ENCODE assay signal across 1 cellular context in genomic region chr1:36150296-36151132, GRCh38.
TF ChIP-seq lines count a peak whose summit lies in the region.

No MANE protein-coding gene starts in this region.

TF ChIP-seq in K562, 482 proteins besides CTCF, POLR2A, EP300 and RAD21 (continued from another document and continues in another):
- TF ChIP-seq, protein P1, sequence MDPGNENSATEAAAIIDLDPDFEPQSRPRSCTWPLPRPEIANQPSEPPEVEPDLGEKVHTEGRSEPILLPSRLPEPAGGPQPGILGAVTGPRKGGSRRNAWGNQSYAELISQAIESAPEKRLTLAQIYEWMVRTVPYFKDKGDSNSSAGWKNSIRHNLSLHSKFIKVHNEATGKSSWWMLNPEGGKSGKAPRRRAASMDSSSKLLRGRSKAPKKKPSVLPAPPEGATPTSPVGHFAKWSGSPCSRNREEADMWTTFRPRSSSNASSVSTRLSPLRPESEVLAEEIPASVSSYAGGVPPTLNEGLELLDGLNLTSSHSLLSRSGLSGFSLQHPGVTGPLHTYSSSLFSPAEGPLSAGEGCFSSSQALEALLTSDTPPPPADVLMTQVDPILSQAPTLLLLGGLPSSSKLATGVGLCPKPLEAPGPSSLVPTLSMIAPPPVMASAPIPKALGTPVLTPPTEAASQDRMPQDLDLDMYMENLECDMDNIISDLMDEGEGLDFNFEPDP (CRISPR knock-in tag; IDR thresholded peaks at IDR 0.05): no peak
- TF ChIP-seq RBM39 (optimal IDR thresholded peaks at IDR 0.05; ENCODE audit: low read depth, low read length) (no peak), GTF2B (IDR thresholded peaks at IDR 0.05; ENCODE audit: extremely low read depth, insufficient read length) (peak; percentile 58), ZNF583 (CRISPR knock-in tag; IDR thresholded peaks at IDR 0.05) (no peak), GABPB1 (CRISPR knock-in tag; IDR thresholded peaks at IDR 0.05) (peak; percentile 44; the same call in 1 of the 2 replicates), NR2C1 (IDR thresholded peaks at IDR 0.05) (no peak), NR2C1 (tag; IDR thresholded peaks at IDR 0.05) (no peak), FOXA3 (CRISPR knock-in tag; conservative IDR thresholded peaks at IDR 0.05 in 1 of 2, IDR thresholded peaks at IDR 0.05 in 1 of 2) (no peak), HDAC1 (IDR thresholded peaks at IDR 0.05) (peak in 1 of 2 experiments; percentile 70; a peak in 2 of 4 replicates), MAZ (CRISPR knock-in tag; conservative IDR thresholded peaks at IDR 0.05 in 1 of 2, IDR thresholded peaks at IDR 0.05 in 1 of 2) (peak in 1 of 2 experiments; percentile 81; a peak in 3 of 4 replicates), SLC30A9 (CRISPR knock-in tag; IDR thresholded peaks at IDR 0.05) (no peak), HDGF (IDR thresholded peaks at IDR 0.05) (peak; percentile 80; the same call in 1 of the 2 replicates), BCOR (IDR thresholded peaks at IDR 0.05) (no peak), ZNF77 (CRISPR knock-in tag; IDR thresholded peaks at IDR 0.05) (no peak), TCF7L2 (IDR thresholded peaks at IDR 0.05; ENCODE audit: low read depth, low read length) (no peak), LEF1 (IDR thresholded peaks at IDR 0.05) (0 out of 2 replicates have a peak, but pooled peaks have one; percentile 18), DMBX1 (CRISPR knock-in tag; IDR thresholded peaks at IDR 0.05; ENCODE audit: borderline replicate concordance) (no peak), PATZ1 (CRISPR knock-in tag; IDR thresholded peaks at IDR 0.05; ENCODE audit: borderline replicate concordance) (no peak), SAFB2 (IDR thresholded peaks at IDR 0.05; ENCODE audit: borderline replicate concordance, low read depth, low read length, severe bottlenecking) (no peak), PTTG1 (tag; IDR thresholded peaks at IDR 0.05; ENCODE audit: low read depth) (no peak), NR2C2 (CRISPR knock-in tag; IDR thresholded peaks at IDR 0.05) (no peak), NR2C2 (tag; IDR thresholded peaks at IDR 0.05) (0 out of 2 replicates have a peak, but pooled peaks have one; percentile 35), ZNF76 (CRISPR knock-in tag; IDR thresholded peaks at IDR 0.05; ENCODE audit: borderline replicate concordance) (no peak), NFE2 (IDR thresholded peaks at IDR 0.05; ENCODE audit: low read depth) (peak; percentile 89), MBD2 (IDR thresholded peaks at IDR 0.05; ENCODE audit: borderline replicate concordance, low read depth) (no peak), NELFE (IDR thresholded peaks at IDR 0.05; ENCODE audit: insufficient read depth, insufficient read length) (no peak), KDM4B (IDR thresholded peaks at IDR 0.05; ENCODE audit: borderline replicate concordance in 2 of 2, low read depth in 1 of 2) (no peak), DACH1 (IDR thresholded peaks at IDR 0.05; ENCODE audit: partially characterized antibody) (no peak), ZNF699 (CRISPR knock-in tag; IDR thresholded peaks at IDR 0.05; ENCODE audit: insufficient replicate concordance) (no peak), SRSF7 (optimal IDR thresholded peaks at IDR 0.05; ENCODE audit: low read depth, low read length) (no peak), HEY1 (CRISPR knock-in tag; IDR thresholded peaks at IDR 0.05; ENCODE audit: borderline replicate concordance) (no peak), MAX (CRISPR knock-in tag; IDR thresholded peaks at IDR 0.05) (peak; percentile 36; the same call in 1 of the 2 replicates), IRF2 (CRISPR knock-in tag; IDR thresholded peaks at IDR 0.05) (no peak), ZZZ3 (IDR thresholded peaks at IDR 0.05) (no peak), THAP7 (CRISPR knock-in tag; IDR thresholded peaks at IDR 0.05) (no peak), MAFF (IDR thresholded peaks at IDR 0.05; ENCODE audit: low read length) (peak; percentile 37; the same call in 1 of the 2 replicates), MLLT1 (IDR thresholded peaks at IDR 0.05) (0 out of 4 replicates have a peak, but pooled peaks of 1 of the 2 experiments have one; percentile 42), L3MBTL2 (IDR thresholded peaks at IDR 0.05) (no peak), WHSC1 (IDR thresholded peaks at IDR 0.05; ENCODE audit: low read length) (no peak), ETS1 (conservative IDR thresholded peaks at IDR 0.05; ENCODE audit: control insufficient read depth, low read depth, low read length) (peak; percentile 59), TBP (optimal IDR thresholded peaks at IDR 0.05; ENCODE audit: low read depth, low read length) (peak; percentile 77), ESRRA (IDR thresholded peaks at IDR 0.05; ENCODE audit: borderline replicate concordance, low read depth) (peak; percentile 78), BRCA1 (IDR thresholded peaks at IDR 0.05) (no peak), BRCA1 (CRISPR knock-in tag; IDR thresholded peaks at IDR 0.05) (no peak), GATAD2A (IDR thresholded peaks at IDR 0.05) (0 out of 2 replicates have a peak, but pooled peaks have one; percentile 9), ILF3 (IDR thresholded peaks at IDR 0.05; ENCODE audit: borderline replicate concordance) (no peak), ZNF143 (CRISPR knock-in tag; IDR thresholded peaks at IDR 0.05) (no peak), FOS (IDR thresholded peaks at IDR 0.05; ENCODE audit: extremely low read depth, insufficient read length) (no peak), EP400 (IDR thresholded peaks at IDR 0.05) (no peak; the same call in 1 of the 2 replicates), ARHGAP35 (IDR thresholded peaks at IDR 0.05; ENCODE audit: partially characterized antibody) (no peak), TAL1 (IDR thresholded peaks at IDR 0.05) (no peak), ATF6 (CRISPR knock-in tag; IDR thresholded peaks at IDR 0.05) (no peak)
- TF ChIP-seq, protein P2, sequence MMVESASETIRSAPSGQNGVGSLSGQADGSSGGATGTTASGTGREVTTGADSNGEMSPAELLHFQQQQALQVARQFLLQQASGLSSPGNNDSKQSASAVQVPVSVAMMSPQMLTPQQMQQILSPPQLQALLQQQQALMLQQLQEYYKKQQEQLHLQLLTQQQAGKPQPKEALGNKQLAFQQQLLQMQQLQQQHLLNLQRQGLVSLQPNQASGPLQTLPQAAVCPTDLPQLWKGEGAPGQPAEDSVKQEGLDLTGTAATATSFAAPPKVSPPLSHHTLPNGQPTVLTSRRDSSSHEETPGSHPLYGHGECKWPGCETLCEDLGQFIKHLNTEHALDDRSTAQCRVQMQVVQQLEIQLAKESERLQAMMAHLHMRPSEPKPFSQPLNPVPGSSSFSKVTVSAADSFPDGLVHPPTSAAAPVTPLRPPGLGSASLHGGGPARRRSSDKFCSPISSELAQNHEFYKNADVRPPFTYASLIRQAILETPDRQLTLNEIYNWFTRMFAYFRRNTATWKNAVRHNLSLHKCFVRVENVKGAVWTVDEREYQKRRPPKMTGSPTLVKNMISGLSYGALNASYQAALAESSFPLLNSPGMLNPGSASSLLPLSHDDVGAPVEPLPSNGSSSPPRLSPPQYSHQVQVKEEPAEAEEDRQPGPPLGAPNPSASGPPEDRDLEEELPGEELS (CRISPR knock-in tag; IDR thresholded peaks at IDR 0.05; ENCODE audit: borderline replicate concordance): no peak
- TF ChIP-seq, protein P3, sequence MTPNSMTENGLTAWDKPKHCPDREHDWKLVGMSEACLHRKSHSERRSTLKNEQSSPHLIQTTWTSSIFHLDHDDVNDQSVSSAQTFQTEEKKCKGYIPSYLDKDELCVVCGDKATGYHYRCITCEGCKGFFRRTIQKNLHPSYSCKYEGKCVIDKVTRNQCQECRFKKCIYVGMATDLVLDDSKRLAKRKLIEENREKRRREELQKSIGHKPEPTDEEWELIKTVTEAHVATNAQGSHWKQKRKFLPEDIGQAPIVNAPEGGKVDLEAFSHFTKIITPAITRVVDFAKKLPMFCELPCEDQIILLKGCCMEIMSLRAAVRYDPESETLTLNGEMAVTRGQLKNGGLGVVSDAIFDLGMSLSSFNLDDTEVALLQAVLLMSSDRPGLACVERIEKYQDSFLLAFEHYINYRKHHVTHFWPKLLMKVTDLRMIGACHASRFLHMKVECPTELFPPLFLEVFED (CRISPR knock-in tag; conservative IDR thresholded peaks at IDR 0.05): no peak
- TF ChIP-seq, protein P4, sequence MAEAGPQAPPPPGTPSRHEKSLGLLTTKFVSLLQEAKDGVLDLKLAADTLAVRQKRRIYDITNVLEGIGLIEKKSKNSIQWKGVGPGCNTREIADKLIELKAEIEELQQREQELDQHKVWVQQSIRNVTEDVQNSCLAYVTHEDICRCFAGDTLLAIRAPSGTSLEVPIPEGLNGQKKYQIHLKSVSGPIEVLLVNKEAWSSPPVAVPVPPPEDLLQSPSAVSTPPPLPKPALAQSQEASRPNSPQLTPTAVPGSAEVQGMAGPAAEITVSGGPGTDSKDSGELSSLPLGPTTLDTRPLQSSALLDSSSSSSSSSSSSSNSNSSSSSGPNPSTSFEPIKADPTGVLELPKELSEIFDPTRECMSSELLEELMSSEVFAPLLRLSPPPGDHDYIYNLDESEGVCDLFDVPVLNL (CRISPR knock-in tag; IDR thresholded peaks at IDR 0.05; ENCODE audit: low read depth): no peak
- TF ChIP-seq, protein P5, sequence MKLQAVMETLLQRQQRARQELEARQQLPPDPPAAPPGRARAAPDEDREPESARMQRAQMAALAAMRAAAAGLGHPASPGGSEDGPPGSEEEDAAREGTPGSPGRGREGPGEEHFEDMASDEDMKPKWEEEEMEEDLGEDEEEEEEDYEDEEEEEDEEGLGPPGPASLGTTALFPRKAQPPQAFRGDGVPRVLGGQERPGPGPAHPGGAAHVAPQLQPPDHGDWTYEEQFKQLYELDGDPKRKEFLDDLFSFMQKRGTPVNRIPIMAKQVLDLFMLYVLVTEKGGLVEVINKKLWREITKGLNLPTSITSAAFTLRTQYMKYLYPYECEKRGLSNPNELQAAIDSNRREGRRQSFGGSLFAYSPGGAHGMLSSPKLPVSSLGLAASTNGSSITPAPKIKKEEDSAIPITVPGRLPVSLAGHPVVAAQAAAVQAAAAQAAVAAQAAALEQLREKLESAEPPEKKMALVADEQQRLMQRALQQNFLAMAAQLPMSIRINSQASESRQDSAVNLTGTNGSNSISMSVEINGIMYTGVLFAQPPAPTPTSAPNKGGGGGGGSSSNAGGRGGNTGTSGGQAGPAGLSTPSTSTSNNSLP (IDR thresholded peaks at IDR 0.05; ENCODE audit: borderline replicate concordance, low read depth, low read length): no peak
